Comparison of ENCODE assay signal across 8 cellular contexts in genomic region chr6:41894366-41895299, GRCh38. TPM values are rescaled to one million over a fixed set of nuclear protein-coding genes. Genes with fewer than 3 reads are reported as not detected.
DNase-seq lines count a peak whose midpoint lies in the region; FAIRE-seq and TF ChIP-seq lines count a peak whose summit lies in the region.

No MANE protein-coding gene starts in this region.

- CTCF ChIA-PET in activated naive CD4-positive, alpha-beta T cell treated with anti-CD3 and anti-CD28 coated beads, Interleukin-2, amount 10 ng/mL, durations not matched to agents 7 days and 5 days (lab: Charles Lee), result interaction anchor here (1.0 to 2.0 kb wide), 6 partner anchors 26 to 154 kb away, joined by 3 to 11 read pairs (median 4); partner anchors contain the start of genes BYSL, MED20 and TOMM6

- H3F3A ChIP-seq in MM.1S (ENCODE audit: insufficient read depth, low read length), result peaks cover 14% of the 10 kb centered on the region

- peak; percentile 42 for DNase-seq in NCI-H1092 treated with DMSO at 0.1 percent for 48 hours (lab: John Stamatoyannopoulos, UW)
- no peak for DNase-seq in NCI-H1092 (lab: John Stamatoyannopoulos, UW)
- DNase-seq in H7, result no peak
- no peak for DNase-seq in MM.1S
- no peak for DNase-seq in activated naive CD4-positive, alpha-beta T cell treated with anti-CD3 and anti-CD28 coated beads, Interleukin-2, amount 10 ng/mL, durations not matched to agents 7 days and 5 days
- peak; percentile 11 for DNase-seq in small intestine
- DNase-seq in posterior vena cava (ENCODE audit: low spot score), result no peak

- peak overlapping the region; percentile 58 for H3K27ac Mint-ChIP-seq in activated naive CD4-positive, alpha-beta T cell treated with anti-CD3 and anti-CD28 coated beads, Interleukin-2, amount 10 ng/mL, durations not matched to agents 7 days and 5 days

- H3K4me1 ChIP-seq in MM.1S (ENCODE audit: low read length) (peaks cover 9% of the 10 kb centered on the region), iPS-15b (ENCODE audit: control insufficient read depth, insufficient read depth, low read length) (peaks cover 12% of the 10 kb centered on the region), small intestine (ENCODE audit: control insufficient read depth in 2 of 2, insufficient read depth in 1 of 2, low read depth in 1 of 2, low read length in 1 of 2) (peaks cover 0 to 5% of the 10 kb centered on the region in 2 donors)

- FAIRE-seq in small intestine (lab: Jason Lieb, UNC), result no peak

- no peak overlapping the region for H3K4me3 Mint-ChIP-seq in activated naive CD4-positive, alpha-beta T cell treated with anti-CD3 and anti-CD28 coated beads, Interleukin-2, amount 10 ng/mL, durations not matched to agents 7 days and 5 days

- no peaks in the 10 kb centered on the region for H3K27me3 Mint-ChIP-seq in activated naive CD4-positive, alpha-beta T cell treated with anti-CD3 and anti-CD28 coated beads, Interleukin-2, amount 10 ng/mL, durations not matched to agents 7 days and 5 days

- H3K9ac ChIP-seq in MM.1S (ENCODE audit: low read length) (peak overlapping the region; percentile 72), iPS-15b (ENCODE audit: low read depth, low read length) (peak overlapping the region; percentile 93)

- peak overlapping the region; percentile 98 for H3K4me2 ChIP-seq in MM.1S (ENCODE audit: low read depth, low read length)

- no peak overlapping the region for H3K27ac ChIP-seq in MM.1S (ENCODE audit: low read length)
- peak overlapping the region in 1 of 2 donors; percentile 39 for H3K27ac ChIP-seq in small intestine (ENCODE audit: low read depth in 1 of 2, low read length in 1 of 2)

- H3K9me3 ChIP-seq in MM.1S (replicated peaks; ENCODE audit: insufficient read depth, low read length), result no peaks in the 10 kb centered on the region
- no peaks in the 10 kb centered on the region for H3K9me3 ChIP-seq in iPS-15b (ENCODE audit: control insufficient read depth, insufficient read depth, low read length)
- H3K9me3 ChIP-seq in small intestine (ENCODE audit: control insufficient read depth, low read depth), result no peaks in the 10 kb centered on the region

- H3K4me1 Mint-ChIP-seq in activated naive CD4-positive, alpha-beta T cell treated with anti-CD3 and anti-CD28 coated beads, Interleukin-2, amount 10 ng/mL, durations not matched to agents 7 days and 5 days, result peaks cover 17% of the 10 kb centered on the region

- H3K27me3 ChIP-seq in H7 (ENCODE audit: control insufficient read depth, insufficient read depth, low read length) (no peaks in the 10 kb centered on the region; the same call in 1 of the 2 replicates), MM.1S (replicated peaks; ENCODE audit: insufficient read depth, low read length) (no peaks in the 10 kb centered on the region), iPS-15b (ENCODE audit: control insufficient read depth, insufficient read depth, low read length) (no peaks in the 10 kb centered on the region), small intestine (ENCODE audit: control insufficient read depth in 2 of 2, insufficient read depth in 2 of 2, low read length in 2 of 2) (no peaks in the 10 kb centered on the region)

- H4K20me1 ChIP-seq in MM.1S (ENCODE audit: insufficient read depth, low read length), result no peaks in the 10 kb centered on the region

- no peaks in the 10 kb centered on the region for H3K9me3 Mint-ChIP-seq in activated naive CD4-positive, alpha-beta T cell treated with anti-CD3 and anti-CD28 coated beads, Interleukin-2, amount 10 ng/mL, durations not matched to agents 7 days and 5 days

- H3K79me2 ChIP-seq in MM.1S (ENCODE audit: low read length), result peaks cover 39% of the 10 kb centered on the region

- no peaks in the 10 kb centered on the region for H3K36me3 ChIP-seq in H7 (replicated peaks; ENCODE audit: control insufficient read depth, insufficient read depth, low read length)
- no peaks in the 10 kb centered on the region for H3K36me3 ChIP-seq in MM.1S (replicated peaks; ENCODE audit: insufficient read depth, low read length)
- H3K36me3 ChIP-seq in iPS-15b (ENCODE audit: control insufficient read depth, insufficient read depth, low read length), result no peaks in the 10 kb centered on the region
- H3K36me3 ChIP-seq in small intestine (ENCODE audit: control insufficient read depth in 2 of 2, insufficient read depth in 2 of 2, low read length in 2 of 2), result peaks cover 0 to 1% of the 10 kb centered on the region in 2 donors

- H2AFZ ChIP-seq in MM.1S (ENCODE audit: low read length), result peak overlapping the region; percentile 49; the same call in 1 of the 2 replicates

- TF ChIP-seq CTCF in MM.1S (IDR thresholded peaks at IDR 0.05; ENCODE audit: low read length), result no peak

- WGBS in small intestine, 3 donors, result 2% methylated on average over 44 to 56 of the region's 56 CpGs

- no peaks in the 10 kb centered on the region for H3K9me2 ChIP-seq in MM.1S (replicated peaks; ENCODE audit: insufficient read depth, low read length)

- H3K4me3 ChIP-seq in H7 (ENCODE audit: insufficient read depth, low read depth, low read length), result peak overlapping the region; percentile 68
- peak overlapping the region; percentile 72 for H3K4me3 ChIP-seq in MM.1S (ENCODE audit: low read length)
- peak overlapping the region; percentile 97 for H3K4me3 ChIP-seq in iPS-15b (ENCODE audit: low read depth, low read length)
- H3K4me3 ChIP-seq in small intestine (ENCODE audit: low read depth in 1 of 2, low read length in 2 of 2), result peak overlapping the region; percentile 83 to 86

- no peaks in the 10 kb centered on the region for H3K36me3 Mint-ChIP-seq in activated naive CD4-positive, alpha-beta T cell treated with anti-CD3 and anti-CD28 coated beads, Interleukin-2, amount 10 ng/mL, durations not matched to agents 7 days and 5 days

- intact Hi-C loops in posterior vena cava (cut with DNase I), result loop anchor here in 1 of 2 donors (10.0 kb wide), 1 partner anchor 390 kb away; no protein-coding TSS in a partner anchor

RNA-seq across cellular contexts. Expression of gene USP49, which starts 0.5 kb away (rescaled TPM):
- total RNA-seq in H7 (2014; rRNA removed; shearing (Covaris generic)), result 2.9 and 3.5 TPM in 2 replicates
- polyA plus RNA-seq in small intestine, result 1 to 10 TPM in 1 of 3 donors, under 1 TPM in 2; 0.27 to 1.1 (median 0.45) TPM
- total RNA-seq in posterior vena cava, result 1 to 10 TPM; 2.7 to 3.1 TPM

RNA-seq across cellular contexts. Expression of gene MED20, which starts 26.3 kb away (rescaled TPM):
- 42.2 and 52.5 TPM in 2 replicates for total RNA-seq in H7 (2014; rRNA removed; shearing (Covaris generic))
- polyA plus RNA-seq in small intestine, result 1 to 10 TPM; 8.1 to 9.2 (median 8.5) TPM
- total RNA-seq in posterior vena cava, result 10 to 100 TPM; 11.9 to 17.8 TPM

RNA-seq across cellular contexts. Expression of gene BYSL, which starts 26.7 kb away (rescaled TPM):
- total RNA-seq in H7 (2014; rRNA removed; shearing (Covaris generic)), result 34.6 and 43.2 TPM in 2 replicates
- polyA plus RNA-seq in small intestine, result 10 to 100 TPM in 1 of 3 donors, 1 to 10 TPM in 2; 3.8 to 14.6 (median 4.3) TPM
- 10 to 100 TPM; 12.7 to 16.8 TPM for total RNA-seq in posterior vena cava

RNA-seq across cellular contexts. Expression of gene CCND3, which starts 47.0 kb away (rescaled TPM):
- total RNA-seq in H7 (2014; rRNA removed; shearing (Covaris generic)), result 27.7 and 36.4 TPM in 2 replicates
- 10 to 100 TPM; 34.0 to 83.0 (median 60.3) TPM for polyA plus RNA-seq in small intestine
- 10 to 100 TPM; 47.7 to 53.3 TPM for total RNA-seq in posterior vena cava

Comparison
In these comparisons a context has a peak if more than half of its experiments do, and no peak if none do; other contexts are left out.
1. DNase-seq: peak in NCI-H1092 treated with DMSO at 0.1 percent for 48 hours (single experiment) and small intestine (single experiment); none in NCI-H1092 (single experiment), H7 (single experiment), MM.1S (single experiment), activated naive CD4-positive, alpha-beta T cell treated with anti-CD3 and anti-CD28 coated beads, Interleukin-2, amount 10 ng/mL, durations not matched to agents 7 days and 5 days (single experiment) and posterior vena cava (single experiment).
2. Peak in every context shown above with its lines, with median percentiles within 50 percentile points of each other: H3K4me3 ChIP-seq.